Comparison of ENCODE assay signal across 28 cellular contexts in genomic region chr4:29853843-29854242, GRCh38.
A peak's percentile ranks its signal among the peaks of the same experiment; 100 is the strongest.
DNase-seq lines count a peak whose midpoint lies in the region.
"Had no signal": no experiment of that assay in that cellular context is flagged by ENCODE, and none has a peak within 500 bp of the region (broad histone marks: within the 10 kb centered on the region; RNA-seq: fewer than 3 reads in every experiment).

No MANE protein-coding gene starts in this region.

- no peak overlapping the region for H3K4me3 ChIP-seq in H7 (ENCODE audit: insufficient read depth, low read depth, low read length)
- H3K4me3 ChIP-seq: BLaER1, breast epithelium, gastrocnemius medialis, K562, lung, psoas muscle, SJCRH30 had no signal

- DNase-seq in H7 (peak; percentile 4), NCI-H1930 (lab: John Stamatoyannopoulos, UW) (peak; percentile 47 to 54), NCI-H748 (lab: John Stamatoyannopoulos, UW; ENCODE audit: unreplicated experiment) (peak; percentile 95), iPS-NIHi7 (ENCODE audit: extremely low spot score) (peak; percentile 37), NCI-H187 treated with DMSO at 0.1 percent for 48 hours (lab: John Stamatoyannopoulos, UW) (no peak), mucosa of gallbladder (ENCODE audit: low spot score) (no peak), NCI-H524 treated with DMSO at 0.1 percent for 48 hours (lab: John Stamatoyannopoulos, UW) (no peak)
- DNase-seq: activated CD4-positive, alpha-beta T cell treated with anti-CD3 and anti-CD28 coated beads, Interleukin-2, amount 10 ng/mL, durations not matched to agents 24 days and 14 days; activated CD8-positive, alpha-beta memory T cell treated with anti-CD3 and anti-CD28 coated beads for 24 hours; activated T-cell treated with anti-CD3 and anti-CD28 coated beads for 4 hours; anterior cingulate cortex; DMS79 treated with DMSO at 0.1 percent for 48 hours; gastrocnemius medialis; GF-D8; immature natural killer cell; left cardiac atrium; natural killer cell; NCI-H1048; NCI-H526 treated with DMSO at 0.1 percent for 48 hours; occipital lobe; psoas muscle; T1000; trophoblast cell had no signal

- H3K27me3 ChIP-seq in H7 (ENCODE audit: control insufficient read depth, insufficient read depth, low read length) = no peaks in the 10 kb centered on the region
- H3K27me3 ChIP-seq: BLaER1, breast epithelium, gastrocnemius medialis, SJCRH30 had no signal

- no peaks in the 10 kb centered on the region for H3K36me3 ChIP-seq in H7 (replicated peaks; ENCODE audit: control insufficient read depth, insufficient read depth, low read length)
- H3K36me3 ChIP-seq: BLaER1, breast epithelium, gastrocnemius medialis, SJCRH30 had no signal

Comparison
In these comparisons a context has a peak if more than half of its experiments do, and no peak if none do; other contexts are left out.
1. DNase-seq: peak in H7 (single experiment), NCI-H1930 (2 of 2), NCI-H748 (single experiment) and iPS-NIHi7 (single experiment); none in NCI-H187 treated with DMSO at 0.1 percent for 48 hours (single experiment), mucosa of gallbladder (single experiment) and NCI-H524 treated with DMSO at 0.1 percent for 48 hours (single experiment).